ENCODE assay signal across 14 cellular contexts in genomic region chr6:36577298-36577697, GRCh38. TPM values are rescaled to one million over a fixed set of nuclear protein-coding genes. Genes with fewer than 3 reads are reported as not detected.
DNase-seq lines count a peak whose midpoint lies in the region; ATAC-seq, FAIRE-seq and TF ChIP-seq lines count a peak whose summit lies in the region.
"Had no signal": no experiment of that assay in that cellular context is flagged by ENCODE, and none has a peak within 500 bp of the region (broad histone marks: within the 10 kb centered on the region; RNA-seq: fewer than 3 reads in every experiment).

No MANE protein-coding gene starts in this region.

- peak overlapping the region; percentile 15 for H3K9ac ChIP-seq in astrocyte (ENCODE audit: low read length)

- TF ChIP-seq EP300 in upper lobe of left lung (IDR thresholded peaks at IDR 0.05), result no peak

- FAIRE-seq in astrocyte (lab: Jason Lieb, UNC), result no peak
- FAIRE-seq: GM12891 had no signal

- no peaks in the 10 kb centered on the region for H4K20me1 ChIP-seq in astrocyte (ENCODE audit: insufficient read depth, low read length)

- TF ChIP-seq CTCF in astrocyte (IDR thresholded peaks at IDR 0.05; ENCODE audit: insufficient read depth, low read depth, low read length), result no peak
- TF ChIP-seq CTCF in kidney epithelial cell (IDR thresholded peaks at IDR 0.05; ENCODE audit: insufficient read depth, low read length, poor library complexity, severe bottlenecking), result no peak
- TF ChIP-seq CTCF in upper lobe of left lung (IDR thresholded peaks at IDR 0.05), result no peak
- TF ChIP-seq CTCF in heart left ventricle (IDR thresholded peaks at IDR 0.05), result no peak

- H3K79me2 ChIP-seq in astrocyte (ENCODE audit: insufficient read depth, low read length), result no peaks in the 10 kb centered on the region

- peak overlapping the region; percentile 40 for H3K4me3 Mint-ChIP-seq in astrocyte (ENCODE audit: unreplicated experiment)
- H3K4me3 Mint-ChIP-seq: activated naive CD8-positive, alpha-beta T cell treated with anti-CD3 and anti-CD28 coated beads for 36 hours; GM23338 had no signal

- peak overlapping the region; percentile 45 for H3K4me2 ChIP-seq in astrocyte (ENCODE audit: low read length)
- H3K4me2 ChIP-seq: GM23338 had no signal

- 49 to 54% methylated on average over 2 of the region's 2 CpGs for WGBS in upper lobe of left lung, 2 donors
- 24 to 38% (median 34%) methylated on average over 2 of the region's 2 CpGs for WGBS in heart left ventricle, 4 donors

- H3K4me1 Mint-ChIP-seq in astrocyte (ENCODE audit: low read depth, unreplicated experiment), result peaks cover 20% of the 10 kb centered on the region
- H3K4me1 Mint-ChIP-seq: activated naive CD8-positive, alpha-beta T cell treated with anti-CD3 and anti-CD28 coated beads for 36 hours had no signal

- peaks cover 21% of the 10 kb centered on the region for H3K4me1 ChIP-seq in astrocyte (ENCODE audit: insufficient read depth, low read length)
- peaks cover 0 to 15% (median 4%) of the 10 kb centered on the region in 4 donors for H3K4me1 ChIP-seq in upper lobe of left lung
- H3K4me1 ChIP-seq in heart left ventricle, result peaks cover 0 to 20% (median 6%) of the 10 kb centered on the region in 12 donors

- intact Hi-C loops in heart left ventricle (cut with DNase I), result no loop called here

- no peaks in the 10 kb centered on the region for H3K36me3 Mint-ChIP-seq in astrocyte (ENCODE audit: low read depth, unreplicated experiment)
- H3K36me3 Mint-ChIP-seq: activated naive CD8-positive, alpha-beta T cell treated with anti-CD3 and anti-CD28 coated beads for 36 hours had no signal

- H3K27ac ChIP-seq in astrocyte (ENCODE audit: low read depth, low read length) (peak overlapping the region; percentile 47), upper lobe of left lung (no peak overlapping the region), heart left ventricle (peak overlapping the region in 1 of 12 donors; percentile 83)

- H3K36me3 ChIP-seq in astrocyte (ENCODE audit: insufficient read depth, low read length) (no peaks in the 10 kb centered on the region), kidney epithelial cell (ENCODE audit: control insufficient read depth, insufficient read depth, low read length) (no peaks in the 10 kb centered on the region), upper lobe of left lung (no peaks in the 10 kb centered on the region), heart left ventricle (no peaks in the 10 kb centered on the region)
- H3K36me3 ChIP-seq: neutrophil had no signal

- H2AFZ ChIP-seq in astrocyte (ENCODE audit: low read depth, low read length), result no peak overlapping the region

- peak; percentile 82 to 85 for ATAC-seq in upper lobe of left lung (ENCODE audit: low FRiP score in 2 of 2)
- no peak for ATAC-seq in heart left ventricle
- ATAC-seq: GM23338 had no signal

- no peaks in the 10 kb centered on the region for H3K27me3 Mint-ChIP-seq in astrocyte (ENCODE audit: low read depth, unreplicated experiment)
- H3K27me3 Mint-ChIP-seq: activated naive CD8-positive, alpha-beta T cell treated with anti-CD3 and anti-CD28 coated beads for 36 hours had no signal

- no peak overlapping the region for H3K4me3 ChIP-seq in astrocyte (ENCODE audit: insufficient read depth, low read depth, low read length)
- H3K4me3 ChIP-seq in kidney epithelial cell (ENCODE audit: low read depth, low read length), result no peak overlapping the region
- no peak overlapping the region for H3K4me3 ChIP-seq in upper lobe of left lung
- H3K4me3 ChIP-seq in heart left ventricle, result no peak overlapping the region
- H3K4me3 ChIP-seq: GM23338 had no signal

- H3K27ac Mint-ChIP-seq in astrocyte (ENCODE audit: unreplicated experiment), result peak overlapping the region; percentile 97
- H3K27ac Mint-ChIP-seq: activated naive CD8-positive, alpha-beta T cell treated with anti-CD3 and anti-CD28 coated beads for 36 hours; GM23338 had no signal

- TF ChIP-seq POLR2A in upper lobe of left lung (IDR thresholded peaks at IDR 0.05) (no peak), heart left ventricle (IDR thresholded peaks at IDR 0.05) (no peak)

- no peaks in the 10 kb centered on the region for H3K9me3 ChIP-seq in astrocyte (ENCODE audit: insufficient read depth, low read depth, low read length)
- H3K9me3 ChIP-seq in upper lobe of left lung, result peaks cover 0 to 5% (median 0%) of the 10 kb centered on the region in 4 donors
- peaks cover 0 to 5% (median 0%) of the 10 kb centered on the region in 12 donors for H3K9me3 ChIP-seq in heart left ventricle
- H3K9me3 ChIP-seq: neutrophil had no signal

- H3K27me3 ChIP-seq in astrocyte (ENCODE audit: insufficient read depth, low read length) (no peaks in the 10 kb centered on the region), kidney epithelial cell (ENCODE audit: control insufficient read depth, insufficient read depth, low read length) (no peaks in the 10 kb centered on the region), upper lobe of left lung (no peaks in the 10 kb centered on the region), heart left ventricle (no peaks in the 10 kb centered on the region)
- H3K27me3 ChIP-seq: neutrophil had no signal

- H3K9me3 Mint-ChIP-seq in astrocyte (ENCODE audit: unreplicated experiment), result peaks cover 1% of the 10 kb centered on the region
- H3K9me3 Mint-ChIP-seq: activated naive CD8-positive, alpha-beta T cell treated with anti-CD3 and anti-CD28 coated beads for 36 hours; GM23338 had no signal

- DNase-seq in HT-29 (ENCODE audit: low spot score), result peak; percentile 80
- DNase-seq in astrocyte (ENCODE audit: low read depth), result peak; percentile 97
- peak; percentile 85 for DNase-seq in kidney epithelial cell (ENCODE audit: low read depth)
- no peak for DNase-seq in upper lobe of left lung
- DNase-seq in NOMO-1 treated with DMSO at 0.1 percent for 48 hours (lab: John Stamatoyannopoulos, UW; ENCODE audit: unreplicated experiment), result no peak
- DNase-seq in activated T-cell treated with anti-CD3 and anti-CD28 coated beads for 4 hours, result no peak
- DNase-seq in heart left ventricle, result no peak
- no peak for DNase-seq in NCI-H748 treated with DMSO at 0.1 percent for 48 hours (lab: John Stamatoyannopoulos, UW)
- DNase-seq: activated CD4-positive, CD25-positive, alpha-beta regulatory T cell; activated naive CD8-positive, alpha-beta T cell treated with anti-CD3 and anti-CD28 coated beads for 36 hours; NCI-H510A treated with DMSO at 0.1 percent for 48 hours had no signal

RNA-seq across cellular contexts. Expression of gene SRSF3, which starts 16.9 kb away (rescaled TPM):
- total RNA-seq in HT-29 (2014; rRNA removed; shearing (Covaris generic)), result 269 and 285 TPM in 2 replicates
- total RNA-seq in astrocyte (237 and 260 TPM in 2 replicates), kidney epithelial cell (177 and 317 TPM in 2 replicates), upper lobe of left lung (100 to 1,000 TPM in 5 of 6 donors, 10 to 100 TPM in 1; 61.5 to 220 (median 167) TPM), heart left ventricle (100 to 1,000 TPM in 6 of 9 donors, 10 to 100 TPM in 3; 43.2 to 162 (median 111) TPM)
- 100 to 1,000 TPM in 1 of 2 donors, 10 to 100 TPM in 1; 69.1 to 215 TPM for polyA plus RNA-seq in heart left ventricle

RNA-seq across cellular contexts. Expression of gene STK38, which starts 30.0 kb away (rescaled TPM):
- 6.5 and 8.1 TPM in 2 replicates for total RNA-seq in HT-29 (2014; rRNA removed; shearing (Covaris generic))
- 53.9 and 54.1 TPM in 2 replicates for total RNA-seq in astrocyte
- 22.3 and 23.7 TPM in 2 replicates for total RNA-seq in kidney epithelial cell
- total RNA-seq in upper lobe of left lung, result 10 to 100 TPM; 15.1 to 47.1 (median 30.4) TPM
- total RNA-seq in heart left ventricle, result 10 to 100 TPM; 14.3 to 32.8 (median 21.2) TPM
- 10 to 100 TPM; 15.0 to 23.2 TPM for polyA plus RNA-seq in heart left ventricle

Comparison
In these comparisons a context has a peak if more than half of its experiments do, and no peak if none do; other contexts are left out.
1. DNase-seq: peak in HT-29 (single experiment), astrocyte (single experiment) and kidney epithelial cell (single experiment); none in upper lobe of left lung (0 of 2), NOMO-1 treated with DMSO at 0.1 percent for 48 hours (single experiment), activated T-cell treated with anti-CD3 and anti-CD28 coated beads for 4 hours (single experiment), heart left ventricle (0 of 5) and NCI-H748 treated with DMSO at 0.1 percent for 48 hours (single experiment).
2. ATAC-seq: peak in upper lobe of left lung (2 of 2); none in heart left ventricle (0 of 4).